Comparison of ENCODE assay signal across 14 cellular contexts in genomic region chr1:28108006-28108405, GRCh38.
A peak's percentile ranks its signal among the peaks of the same experiment; 100 is the strongest.
DNase-seq lines count a peak whose midpoint lies in the region; ATAC-seq and TF ChIP-seq lines count a peak whose summit lies in the region.
"Had no signal": no experiment of that assay in that cellular context is flagged by ENCODE, and none has a peak within 500 bp of the region (broad histone marks: within the 10 kb centered on the region; RNA-seq: fewer than 3 reads in every experiment).

No MANE protein-coding gene starts in this region.

- no peaks in the 10 kb centered on the region for H3K27me3 ChIP-seq in neutrophil
- H3K27me3 ChIP-seq: BLaER1 treated with 17β-estradiol and CSF1 and Interleukin-3, amounts not matched to agents 10 nM and 100 nM had no signal

- no peaks in the 10 kb centered on the region for H3K27me3 Mint-ChIP-seq in dendritic cell treated with granulocyte-macrophage colony-stimulating factor and Interleukin-4, amounts not matched to agents 40 ng/mL and 50 ng/mL, for 4 days
- H3K27me3 Mint-ChIP-seq: CD4-positive, alpha-beta memory T cell had no signal

- H3K36me3 ChIP-seq in neutrophil: no peaks in the 10 kb centered on the region
- H3K36me3 ChIP-seq: BLaER1 treated with 17β-estradiol and CSF1 and Interleukin-3, amounts not matched to agents 10 nM and 100 nM; HAP-1 had no signal

- intact Hi-C loops in dendritic cell treated with granulocyte-macrophage colony-stimulating factor and Interleukin-4, amounts not matched to agents 40 ng/mL and 50 ng/mL, for 4 days (cut with micrococcal nuclease): no loop called here

- H3K9me3 ChIP-seq in neutrophil: no peaks in the 10 kb centered on the region
- H3K9me3 ChIP-seq: BLaER1 treated with 17β-estradiol and CSF1 and Interleukin-3, amounts not matched to agents 10 nM and 100 nM; HAP-1 had no signal

- peaks cover 55 to 56% of the 10 kb centered on the region in 2 experiments for H3K4me1 ChIP-seq in neutrophil (ENCODE audit: control insufficient read depth in 1 of 2, insufficient read depth in 1 of 2, low read depth in 1 of 2, low read length in 1 of 2)

- H3K9me3 Mint-ChIP-seq in dendritic cell treated with granulocyte-macrophage colony-stimulating factor and Interleukin-4, amounts not matched to agents 40 ng/mL and 50 ng/mL, for 4 days: no peaks in the 10 kb centered on the region
- H3K9me3 Mint-ChIP-seq: CD4-positive, alpha-beta memory T cell had no signal

- H3K36me3 Mint-ChIP-seq in dendritic cell treated with granulocyte-macrophage colony-stimulating factor and Interleukin-4, amounts not matched to agents 40 ng/mL and 50 ng/mL, for 4 days (ENCODE audit: low read depth): no peaks in the 10 kb centered on the region
- H3K36me3 Mint-ChIP-seq: CD4-positive, alpha-beta memory T cell had no signal

- no peak overlapping the region for H3K4me3 ChIP-seq in neutrophil (ENCODE audit: low read depth in 1 of 2, low read length in 1 of 2)
- H3K4me3 ChIP-seq in coronary artery: no peak overlapping the region
- H3K4me3 ChIP-seq: BLaER1 treated with 17β-estradiol and CSF1 and Interleukin-3, amounts not matched to agents 10 nM and 100 nM; GM12878; HAP-1 had no signal

- H3K27ac ChIP-seq in neutrophil (peak overlapping the region; percentile 70), coronary artery (no peak overlapping the region)

- TF ChIP-seq CTCF in neutrophil (IDR thresholded peaks at IDR 0.05) (no peak), coronary artery (IDR thresholded peaks at IDR 0.05) (no peak)

- H3K4me1 Mint-ChIP-seq in dendritic cell treated with granulocyte-macrophage colony-stimulating factor and Interleukin-4, amounts not matched to agents 40 ng/mL and 50 ng/mL, for 4 days (ENCODE audit: low read depth): peaks cover 60% of the 10 kb centered on the region

- H3K27ac Mint-ChIP-seq in dendritic cell treated with granulocyte-macrophage colony-stimulating factor and Interleukin-4, amounts not matched to agents 40 ng/mL and 50 ng/mL, for 4 days: peak overlapping the region; percentile 85

- no peak overlapping the region for H3K4me3 Mint-ChIP-seq in dendritic cell treated with granulocyte-macrophage colony-stimulating factor and Interleukin-4, amounts not matched to agents 40 ng/mL and 50 ng/mL, for 4 days
- H3K4me3 Mint-ChIP-seq: CD4-positive, alpha-beta memory T cell had no signal

- DNase-seq in Ammon's horn (ENCODE audit: low spot score): peak; percentile 35
- DNase-seq in MV-4-11 (lab: John Stamatoyannopoulos, UW): peak; percentile 52
- DNase-seq in coronary artery (ENCODE audit: low spot score): no peak
- DNase-seq in central memory CD4-positive, alpha-beta T cell: no peak
- DNase-seq: 8988T; AML-193; CD4-positive, alpha-beta memory T cell; DMS79 had no signal

- no peak for ATAC-seq in GM19463 (IDR thresholded peaks at IDR 0.05; ENCODE audit: unreplicated experiment)
- ATAC-seq: GM12878 had no signal

Comparison
In these comparisons a context has a peak if more than half of its experiments do, and no peak if none do; other contexts are left out.
1. DNase-seq: peak in Ammon's horn (single experiment) and MV-4-11 (single experiment); none in coronary artery (single experiment) and central memory CD4-positive, alpha-beta T cell (single experiment).